Comparison of ENCODE assay signal across 5 cellular contexts in the genomic region with DNA sequence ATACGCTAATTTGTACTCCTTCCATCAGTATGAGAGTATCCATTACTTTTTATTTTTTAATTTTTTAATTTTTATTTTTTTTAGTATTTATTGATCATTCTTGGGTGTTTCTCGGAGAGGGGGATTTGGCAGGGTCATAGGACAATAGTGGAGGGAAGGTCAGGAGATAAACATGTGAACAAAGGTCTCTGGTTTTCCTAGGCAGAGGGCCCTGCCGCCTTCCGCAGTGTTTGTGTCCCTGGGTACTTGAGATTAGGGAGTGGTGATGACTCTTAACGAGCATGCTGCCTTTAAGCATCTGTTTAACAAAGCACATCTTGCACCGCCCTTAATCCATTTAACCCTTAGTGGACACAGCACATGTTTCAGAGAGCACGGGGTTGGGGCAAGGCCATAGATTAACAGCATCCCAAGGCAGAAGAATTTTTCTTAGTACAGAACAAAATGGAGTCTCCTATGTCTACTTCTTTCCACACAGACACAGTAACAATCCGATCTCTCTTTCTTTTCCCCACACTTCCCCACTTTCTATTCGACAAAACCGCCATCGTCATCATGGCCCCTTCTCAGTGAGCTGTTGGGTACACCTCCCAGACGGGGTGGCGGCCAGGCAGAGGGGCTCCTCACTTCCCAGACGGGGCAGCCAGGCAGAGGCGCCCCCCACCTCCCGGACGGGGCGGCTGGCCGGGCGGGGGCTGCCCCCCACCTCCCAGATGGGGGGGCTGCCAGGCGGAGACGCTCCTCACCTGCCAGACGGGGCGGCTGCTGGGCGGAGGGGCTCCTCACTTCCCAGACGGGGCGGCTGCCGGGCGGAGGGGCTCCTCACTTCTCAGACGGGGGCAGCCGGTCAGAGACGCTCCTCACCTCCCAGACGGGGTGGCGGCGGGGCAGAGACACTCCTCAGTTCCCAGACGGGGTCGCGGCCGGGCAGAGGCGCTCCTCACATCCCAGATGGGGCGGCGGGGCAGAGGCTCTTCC. TPM values are rescaled to one million over a fixed set of nuclear protein-coding genes. Genes with fewer than 3 reads are reported as not detected.
DNase-seq lines count a peak whose midpoint lies in the region; ATAC-seq, FAIRE-seq and TF ChIP-seq lines count a peak whose summit lies in the region.
"Not testable (repeated sequence)": the region's sequence is repeated elsewhere in the genome, so short reads cannot be mapped to it uniquely, and the experiment has no call there.

No MANE protein-coding gene starts in this region.

- not testable (repeated sequence) for TF ChIP-seq CTCF in WERI-Rb-1 (IDR thresholded peaks at IDR 0.05; ENCODE audit: low read depth, low read length); K562 (IDR thresholded peaks at IDR 0.05 in 2 of 3, conservative IDR thresholded peaks at IDR 0.05 in 1 of 3; ENCODE audit: insufficient read depth in 2 of 3, low read depth in 1 of 3, low read length in 3 of 3); glutamatergic neuron (IDR thresholded peaks at IDR 0.05; ENCODE audit: partially characterized antibody, unreplicated experiment); left ventricle myocardium inferior (IDR thresholded peaks at IDR 0.05; ENCODE audit: borderline replicate concordance)

- DNase-seq in WERI-Rb-1 (peak; percentile 22), right cardiac atrium (peak in 2 of 3 donors; percentile 40 to 64)
- not testable (repeated sequence) for DNase-seq in K562 (ENCODE audit: extremely low read depth in 1 of 4, low spot score in 3 of 4); glutamatergic neuron; left ventricle myocardium inferior

- H3K4me2 ChIP-seq in K562 (ENCODE audit: insufficient read depth, low read length), result not testable (repeated sequence)

- not testable (repeated sequence) for H3K9me1 ChIP-seq in K562 (ENCODE audit: control insufficient read depth, insufficient read depth, low read length)

- H3K9me3 ChIP-seq in WERI-Rb-1 (ENCODE audit: severe bottlenecking); K562 (replicated peaks; ENCODE audit: control insufficient read depth, insufficient read depth, low read depth, low read length); left ventricle myocardium inferior (replicated peaks); right cardiac atrium (ENCODE audit: control insufficient read depth, low read length): not testable (repeated sequence)

- intact Hi-C loops in K562 (cut with micrococcal nuclease); left ventricle myocardium inferior (cut with micrococcal nuclease); right cardiac atrium (cut with DNase I): not testable (repeated sequence)

- H3K4me3 Mint-ChIP-seq in glutamatergic neuron (ENCODE audit: unreplicated experiment), result not testable (repeated sequence)

- peaks cover 15 to 16% of the 10 kb centered on the region in 2 experiments; a peak in 4 of 5 replicates for H3K4me1 ChIP-seq in K562 (replicated peaks in 1 of 2; ENCODE audit: control insufficient read depth in 2 of 2, insufficient read depth in 2 of 2, low read length in 2 of 2)
- H3K4me1 ChIP-seq in left ventricle myocardium inferior, result peaks cover 38% of the 10 kb centered on the region
- not testable (repeated sequence) for H3K4me1 ChIP-seq in right cardiac atrium (ENCODE audit: control insufficient read depth, insufficient read depth, low read length)

- not testable (repeated sequence) for TF ChIP-seq POLR2A in K562 (conservative IDR thresholded peaks at IDR 0.05)

- peak overlapping the region; percentile 96 for H3K27ac Mint-ChIP-seq in glutamatergic neuron (ENCODE audit: unreplicated experiment)

- FAIRE-seq in K562 (lab: Jason Lieb, UNC), result not testable (repeated sequence)

- POLR2A ChIA-PET in K562 (lab: Yijun Ruan, JAX), result not testable (repeated sequence)

- not testable (repeated sequence) for TF ChIP-seq EP300 in K562 (IDR thresholded peaks at IDR 0.05; ENCODE audit: low read length)

- H3K27me3 Mint-ChIP-seq in glutamatergic neuron (ENCODE audit: unreplicated experiment), result not testable (repeated sequence)

- ATAC-seq in K562, right cardiac atrium: not testable (repeated sequence)

- H3K36me3 Mint-ChIP-seq in glutamatergic neuron (ENCODE audit: unreplicated experiment), result not testable (repeated sequence)

- H3K9ac ChIP-seq in K562 (ENCODE audit: insufficient read depth in 1 of 2, low read depth in 2 of 2, low read length in 2 of 2), result not testable (repeated sequence)

- peaks cover 74% of the 10 kb centered on the region for H3K79me2 ChIP-seq in K562 (ENCODE audit: control insufficient read depth, insufficient read depth, low read length)

- H2AFZ ChIP-seq in K562 (ENCODE audit: low read depth, low read length), result not testable (repeated sequence)

- not testable (repeated sequence) for H3K27me3 ChIP-seq in WERI-Rb-1 (ENCODE audit: insufficient read depth, low read depth, severe bottlenecking); K562 (ENCODE audit: control insufficient read depth in 2 of 2, insufficient read depth in 2 of 2, low read length in 2 of 2); left ventricle myocardium inferior (ENCODE audit: low read depth); right cardiac atrium (ENCODE audit: control insufficient read depth, insufficient read depth)

- not testable (repeated sequence) for BruUV-seq in K562 (replicated peaks; lab: Mats Ljungman, UMichigan)

- WGBS in K562 (ENCODE audit: insufficient coverage, low coverage, missing lambda C conversion rate), result 69% methylated on average over 15 of the region's 42 CpGs
- WGBS in right cardiac atrium, result 90% methylated on average over 35 of the region's 42 CpGs

- H3K4me1 Mint-ChIP-seq in glutamatergic neuron (ENCODE audit: low read depth, unreplicated experiment), result not testable (repeated sequence)

- H3K36me3 ChIP-seq in WERI-Rb-1; K562 (ENCODE audit: control insufficient read depth, insufficient read depth, low read length); left ventricle myocardium inferior: not testable (repeated sequence)

- in situ Hi-C loops in K562 (cut with MboI), result not testable (repeated sequence)

- H3K27ac ChIP-seq in WERI-Rb-1, result peak overlapping the region; percentile 47
- peak overlapping the region; percentile 25; the same call in 1 of the 3 replicates for H3K27ac ChIP-seq in K562 (ENCODE audit: extremely low read depth, low read depth, low read length)
- H3K27ac ChIP-seq in left ventricle myocardium inferior (replicated peaks), result peak overlapping the region; percentile 36
- H3K27ac ChIP-seq in right cardiac atrium (ENCODE audit: low read length), result not testable (repeated sequence)

- not testable (repeated sequence) for H3K4me3 ChIP-seq in WERI-Rb-1 (ENCODE audit: low read depth, low read length); K562; left ventricle myocardium inferior; right cardiac atrium (ENCODE audit: low read length)

- H3K9me3 Mint-ChIP-seq in glutamatergic neuron (ENCODE audit: unreplicated experiment), result not testable (repeated sequence)

- TF ChIP-seq RAD21 in K562 (CRISPR knock-in tag; conservative IDR thresholded peaks at IDR 0.05 in 1 of 2, IDR thresholded peaks at IDR 0.05 in 1 of 2), result not testable (repeated sequence)

- CTCF ChIA-PET in K562 (lab: Yijun Ruan, JAX; ENCODE audit: low intra/inter-chr PET ratio), result not testable (repeated sequence)

- H4K20me1 ChIP-seq in K562 (replicated peaks; ENCODE audit: control insufficient read depth, insufficient read depth, low read length), result not testable (repeated sequence)

RNA-seq across cellular contexts. Expression of gene UBR3, which starts 28.3 kb away (rescaled TPM):
- 63.7 and 297 TPM in 2 replicates for total RNA-seq in K562 (2011; cell fraction: chromatin; rRNA removed; ENCODE audit: low replicate concordance)
- total RNA-seq in K562 (2011; cell fraction: nucleolus; rRNA removed), result 21.8 and 37.4 TPM in 2 replicates
- total RNA-seq in K562 (2011; cell fraction: nucleoplasm; rRNA removed), result 66.1 and 81.6 TPM in 2 replicates
- total RNA-seq in K562 (2014; rRNA removed) (28.5 and 29.2 TPM in 2 replicates), K562 (2014; rRNA removed; fragmentation: Illumina TruSeq; extraction: Trizol) (62.5 and 69.5 TPM in 2 replicates), K562 (2015; rRNA removed; fragmentation: Illumina TruSeq; extraction: Trizol) (58.9 and 63.5 TPM in 2 replicates), K562 (2021) (40.3 and 41.0 TPM in 2 replicates), glutamatergic neuron (ENCODE audit: unreplicated experiment) (59.8 TPM), left ventricle myocardium inferior (99.5 TPM), right cardiac atrium (10 to 100 TPM; 83.2 to 98.2 (median 93.6) TPM)
- polyA plus RNA-seq in K562 (2011; rRNA removed) (26.8 and 40.4 TPM in 2 replicates), K562 (2014; fragmentation: Illumina TruSeq; extraction: Trizol) (34.4 and 43.1 TPM in 2 replicates), K562 (2014; fragmentation: Nextera tagmentation; extraction: Ambion mirVana) (10 to 100 TPM; 14.4 to 14.5 TPM), K562 (2014; rRNA removed) (20.6 and 20.7 TPM in 2 replicates), right cardiac atrium (39.8 TPM)
- polyA plus RNA-seq in K562 (2011; cell fraction: cytosol; rRNA removed), result 8.0 and 12.8 TPM in 2 replicates
- 23.0 and 27.8 TPM in 2 replicates for polyA plus RNA-seq in K562 (2011; cell fraction: nucleus; rRNA removed)
- 20.9 and 24.3 TPM in 2 replicates for polyA plus RNA-seq in K562 (2012)
- polyA minus RNA-seq in K562 (2011; rRNA and poly(A)+ RNA removed), result 124 and 136 TPM in 2 replicates
- 31.0 and 48.4 TPM in 2 replicates for polyA minus RNA-seq in K562 (2011; cell fraction: cytosol; rRNA and poly(A)+ RNA removed)
- 71.8 and 96.9 TPM in 2 replicates for polyA minus RNA-seq in K562 (2011; cell fraction: nucleus; rRNA and poly(A)+ RNA removed)

RNA-seq across cellular contexts. Expression of gene METTL5, which starts 30.9 kb away (rescaled TPM):
- 30.6 and 53.9 TPM in 2 replicates for total RNA-seq in K562 (2011; cell fraction: chromatin; rRNA removed; ENCODE audit: low replicate concordance)
- total RNA-seq in K562 (2011; cell fraction: nucleolus; rRNA removed), result 27.5 and 28.0 TPM in 2 replicates
- 39.8 and 55.0 TPM in 2 replicates for total RNA-seq in K562 (2011; cell fraction: nucleoplasm; rRNA removed)
- total RNA-seq in K562 (2014; rRNA removed) (135 and 149 TPM in 2 replicates), K562 (2014; rRNA removed; fragmentation: Illumina TruSeq; extraction: Trizol) (224 and 259 TPM in 2 replicates), K562 (2015; rRNA removed; fragmentation: Illumina TruSeq; extraction: Trizol) (163 and 182 TPM in 2 replicates), K562 (2021) (177 and 193 TPM in 2 replicates), glutamatergic neuron (ENCODE audit: unreplicated experiment) (34.0 TPM), left ventricle myocardium inferior (60.4 TPM), right cardiac atrium (10 to 100 TPM; 51.3 to 62.3 (median 58.1) TPM)
- polyA plus RNA-seq in K562 (2011; rRNA removed) (141 and 191 TPM in 2 replicates), K562 (2014; fragmentation: Illumina TruSeq; extraction: Trizol) (202 and 235 TPM in 2 replicates), K562 (2014; fragmentation: Nextera tagmentation; extraction: Ambion mirVana) (100 to 1,000 TPM; 366 to 471 TPM), K562 (2014; rRNA removed) (211 and 229 TPM in 2 replicates), right cardiac atrium (94.1 TPM)
- 44.8 and 82.3 TPM in 2 replicates for polyA plus RNA-seq in K562 (2011; cell fraction: cytosol; rRNA removed)
- polyA plus RNA-seq in K562 (2011; cell fraction: nucleus; rRNA removed), result 36.1 and 39.1 TPM in 2 replicates
- 147 and 206 TPM in 2 replicates for polyA plus RNA-seq in K562 (2012)
- polyA minus RNA-seq in K562 (2011; rRNA and poly(A)+ RNA removed), result 99.5 and 107 TPM in 2 replicates
- polyA minus RNA-seq in K562 (2011; cell fraction: cytosol; rRNA and poly(A)+ RNA removed), result 33.9 and 37.9 TPM in 2 replicates
- 23.4 and 34.3 TPM in 2 replicates for polyA minus RNA-seq in K562 (2011; cell fraction: nucleus; rRNA and poly(A)+ RNA removed)

RNA-seq across cellular contexts. Expression of gene SSB, which starts 56.9 kb away (rescaled TPM):
- 95.2 and 444 TPM in 2 replicates for total RNA-seq in K562 (2011; cell fraction: chromatin; rRNA removed; ENCODE audit: low replicate concordance)
- total RNA-seq in K562 (2011; cell fraction: nucleolus; rRNA removed), result 63.0 and 70.9 TPM in 2 replicates
- 94.0 and 126 TPM in 2 replicates for total RNA-seq in K562 (2011; cell fraction: nucleoplasm; rRNA removed)
- 377 and 430 TPM in 2 replicates for total RNA-seq in K562 (2014; rRNA removed)
- total RNA-seq in K562 (2014; rRNA removed; fragmentation: Illumina TruSeq; extraction: Trizol), result 515 and 616 TPM in 2 replicates
- 455 and 503 TPM in 2 replicates for total RNA-seq in K562 (2015; rRNA removed; fragmentation: Illumina TruSeq; extraction: Trizol)
- 317 TPM in 2 replicates for total RNA-seq in K562 (2021)
- 261 and 430 TPM in 2 replicates for polyA plus RNA-seq in K562 (2011; rRNA removed)
- polyA plus RNA-seq in K562 (2011; cell fraction: cytosol; rRNA removed), result 36.1 and 98.4 TPM in 2 replicates
- 109 and 175 TPM in 2 replicates for polyA plus RNA-seq in K562 (2011; cell fraction: nucleus; rRNA removed)
- 211 and 383 TPM in 2 replicates for polyA plus RNA-seq in K562 (2012)
- 466 and 619 TPM in 2 replicates for polyA plus RNA-seq in K562 (2014; fragmentation: Illumina TruSeq; extraction: Trizol)
- polyA plus RNA-seq in K562 (2014; fragmentation: Nextera tagmentation; extraction: Ambion mirVana), result 100 to 1,000 TPM; 631 to 849 TPM
- polyA plus RNA-seq in K562 (2014; rRNA removed), result 618 and 712 TPM in 2 replicates
- polyA minus RNA-seq in K562 (2011; rRNA and poly(A)+ RNA removed), result 148 TPM in 2 replicates
- polyA minus RNA-seq in K562 (2011; cell fraction: cytosol; rRNA and poly(A)+ RNA removed), result 52.5 and 59.3 TPM in 2 replicates
- polyA minus RNA-seq in K562 (2011; cell fraction: nucleus; rRNA and poly(A)+ RNA removed), result 82.3 and 152 TPM in 2 replicates
- total RNA-seq in glutamatergic neuron (ENCODE audit: unreplicated experiment), result 79.0 TPM
- total RNA-seq in left ventricle myocardium inferior, result 54.8 TPM
- total RNA-seq in right cardiac atrium, result 10 to 100 TPM; 55.2 to 65.1 (median 59.5) TPM
- 73.3 TPM for polyA plus RNA-seq in right cardiac atrium
